ENCODE assay signal across 8 cellular contexts in the genomic region with DNA sequence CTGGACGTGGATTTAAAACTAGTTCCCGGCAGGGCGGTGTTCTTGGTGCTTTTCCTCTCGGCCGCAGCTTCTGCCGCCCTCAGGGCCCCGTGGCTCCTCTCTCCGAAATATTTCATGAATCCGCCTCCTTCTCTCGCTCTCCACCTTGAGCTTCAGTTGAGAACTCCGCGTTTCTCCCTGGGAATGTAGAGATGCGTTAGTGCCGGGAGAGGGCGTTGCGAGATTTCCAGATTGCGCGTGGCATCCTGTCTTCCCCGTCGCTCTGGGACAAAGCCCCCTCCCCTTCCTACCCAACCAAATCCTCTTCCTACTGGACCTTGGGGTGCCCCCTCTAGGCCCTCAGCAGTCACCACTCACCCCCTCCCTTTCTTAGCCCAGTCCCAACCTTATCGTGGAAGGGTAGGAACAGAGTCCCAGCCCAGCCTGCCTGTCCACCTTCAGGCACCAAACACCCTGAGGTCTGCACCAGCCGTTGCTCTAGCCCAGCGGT. TPM values are rescaled to one million over a fixed set of nuclear protein-coding genes. Genes with fewer than 3 reads are reported as not detected.
A peak's percentile ranks its signal among the peaks of the same experiment; 100 is the strongest.
DNase-seq lines count a peak whose midpoint lies in the region; ATAC-seq and TF ChIP-seq lines count a peak whose summit lies in the region.

No MANE protein-coding gene starts in this region.

- no peaks in the 10 kb centered on the region; the same call in 1 of the 2 replicates for H3K27me3 ChIP-seq in GM06990 (replicated peaks; ENCODE audit: control insufficient read depth, insufficient read depth, low read length)
- H3K27me3 ChIP-seq in transverse colon, result peaks cover 69% of the 10 kb centered on the region

- peak; percentile 35 for ATAC-seq in left ventricle myocardium superior

- DNase-seq in AG09309 (ENCODE audit: low read depth) (no peak), GM06990 (ENCODE audit: extremely low read depth, insufficient read length) (no peak), SK-MEL-5 (ENCODE audit: low read depth, low spot score) (peak; percentile 76), left ventricle myocardium superior (peak; percentile 20), transverse colon (no peak), NCI-H146 treated with DMSO at 0.1 percent for 48 hours (lab: John Stamatoyannopoulos, UW; ENCODE audit: unreplicated experiment) (no peak), SHP77 treated with DMSO at 0.1 percent for 48 hours (lab: John Stamatoyannopoulos, UW) (no peak), OCI-M2 (lab: John Stamatoyannopoulos, UW; ENCODE audit: unreplicated experiment) (no peak)

- TF ChIP-seq POLR2A in transverse colon (IDR thresholded peaks at IDR 0.05), result no peak

- H3K36me3 ChIP-seq in GM06990 (ENCODE audit: control insufficient read depth, insufficient read depth, low read length) (no peaks in the 10 kb centered on the region), transverse colon (no peaks in the 10 kb centered on the region)

- peaks cover 0 to 16% (median 7%) of the 10 kb centered on the region in 4 donors for H3K4me1 ChIP-seq in transverse colon

- no peak overlapping the region for H3K27ac ChIP-seq in transverse colon

- 12 to 20% methylated on average over 2 to 23 of the region's 23 CpGs for WGBS in transverse colon (ENCODE audit: low coverage in 1 of 2), 2 donors

- TF ChIP-seq CTCF in AG09309 (IDR thresholded peaks at IDR 0.05; ENCODE audit: control insufficient read depth, insufficient read depth, low read depth, low read length, missing control alignments) (peak; percentile 72), GM06990 (IDR thresholded peaks at IDR 0.05; ENCODE audit: insufficient read depth, low read length, poor library complexity, severe bottlenecking) (peak; percentile 59), transverse colon (IDR thresholded peaks at IDR 0.05) (peak; percentile 16 to 25 (median 24))

- TF ChIP-seq EP300 in transverse colon (IDR thresholded peaks at IDR 0.05; ENCODE audit: low read depth), result no peak

- H3K4me3 ChIP-seq in AG09309 (ENCODE audit: control insufficient read depth, low read depth, low read length) (no peak overlapping the region; the same call in 1 of the 2 replicates), GM06990 (replicated peaks; ENCODE audit: low read depth, low read length) (no peak overlapping the region), transverse colon (no peak overlapping the region)

- in situ Hi-C loops in SK-MEL-5 (cut with HindIII; ENCODE audit: low pct_unique_long_range_greater_than_20kb, low sequenced_read_pairs), result no loop called here
- in situ Hi-C loops in transverse colon (cut with MboI; ENCODE audit: low pct_ligation_motif_present in 1 of 4, low pct_unique_long_range_greater_than_20kb in 1 of 4, low sequenced_read_pairs in 3 of 4), result no loop called here

- peaks cover 3 to 7% of the 10 kb centered on the region in 2 donors for H3K9me3 ChIP-seq in transverse colon

- intact Hi-C loops in left ventricle myocardium superior (cut with micrococcal nuclease), result no loop called here
- intact Hi-C loops in transverse colon (cut with DNase I; ENCODE audit: low total_unique reads), result no loop called here

RNA-seq across cellular contexts. Expression of a gene that starts 15.5 kb away (rescaled TPM):
- not detected in 2 replicates for total RNA-seq in SK-MEL-5 (2014; rRNA removed; shearing (Covaris generic))
- polyA plus RNA-seq in SK-MEL-5 (2015; cell fraction: cytosol; rRNA removed), result 0.14 TPM in 1 of 2 replicates, not detected in the other
- not detected in 2 replicates for polyA plus RNA-seq in SK-MEL-5 (2015; cell fraction: nucleus; rRNA removed)
- total RNA-seq in left ventricle myocardium superior (5.1 TPM), transverse colon (10 to 100 TPM in 3 of 4 donors, 1 to 10 TPM in 1; 5.2 to 36.3 (median 24.0) TPM)

RNA-seq across cellular contexts. Expression of a gene that starts 22.7 kb away (rescaled TPM):
- 0.08 and 0.11 TPM in 2 replicates for total RNA-seq in SK-MEL-5 (2014; rRNA removed; shearing (Covaris generic))
- polyA plus RNA-seq in SK-MEL-5 (2015; cell fraction: cytosol; rRNA removed), result not detected in 2 replicates
- not detected in 2 replicates for polyA plus RNA-seq in SK-MEL-5 (2015; cell fraction: nucleus; rRNA removed)
- total RNA-seq in left ventricle myocardium superior (6.2 TPM), transverse colon (10 to 100 TPM in 2 of 4 donors, 1 to 10 TPM in 2; 1.4 to 26.9 (median 10.6) TPM)

RNA-seq across cellular contexts. Expression of a gene that starts 47.3 kb away (rescaled TPM):
- not detected in 2 replicates for total RNA-seq in SK-MEL-5 (2014; rRNA removed; shearing (Covaris generic))
- not detected in 2 replicates for polyA plus RNA-seq in SK-MEL-5 (2015; cell fraction: cytosol; rRNA removed)
- not detected in 2 replicates for polyA plus RNA-seq in SK-MEL-5 (2015; cell fraction: nucleus; rRNA removed)
- total RNA-seq in left ventricle myocardium superior, result not detected
- under 1 TPM in 2 of 4 donors, not detected in 2; 0.16 to 0.41 TPM for total RNA-seq in transverse colon

Comparison
In these comparisons a context has a peak if more than half of its experiments do, and no peak if none do; other contexts are left out.
1. DNase-seq: peak in SK-MEL-5 (single experiment) and left ventricle myocardium superior (single experiment); none in AG09309 (single experiment), GM06990 (single experiment), transverse colon (single experiment), NCI-H146 treated with DMSO at 0.1 percent for 48 hours (single experiment), SHP77 treated with DMSO at 0.1 percent for 48 hours (single experiment) and OCI-M2 (single experiment).
2. Peak in every context shown above with its lines, with median percentiles within 50 percentile points of each other: CTCF ChIP-seq.